ENCODE assay signal across 14 cellular contexts in the genomic region with DNA sequence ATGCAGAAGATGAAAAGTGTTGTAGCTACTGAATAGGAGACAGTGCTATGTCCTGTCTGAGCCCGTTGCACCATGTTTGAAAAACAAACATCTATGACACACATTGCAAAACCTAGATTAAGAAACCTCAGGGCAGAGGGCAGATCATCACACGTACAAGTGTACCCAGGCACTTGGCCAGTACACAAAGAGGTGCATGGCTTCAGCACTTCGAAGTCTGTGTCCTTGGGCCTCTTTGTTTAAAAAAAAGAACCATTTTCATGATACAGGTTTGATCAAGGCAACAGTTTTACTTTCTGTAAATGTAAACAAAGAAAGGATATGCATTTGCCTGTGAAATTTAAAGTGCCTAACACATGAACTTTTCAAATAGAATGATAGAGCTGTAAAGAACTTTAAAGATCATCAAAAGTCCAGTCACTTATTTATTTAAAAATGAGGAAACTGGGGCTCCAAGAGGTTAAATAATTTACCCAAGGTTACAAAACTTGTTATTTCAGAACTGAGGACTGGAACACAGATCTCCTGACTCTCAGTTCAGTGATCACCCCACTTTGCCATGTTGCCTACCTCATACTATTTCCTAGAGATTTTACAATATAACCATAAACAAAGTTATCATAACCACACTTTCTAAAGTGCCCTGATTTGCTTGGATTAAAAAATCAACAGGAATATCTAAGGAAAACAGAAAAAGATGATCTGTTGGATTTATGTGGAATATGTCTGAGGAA. TPM values are rescaled to one million over a fixed set of nuclear protein-coding genes. Genes with fewer than 3 reads are reported as not detected.
DNase-seq lines count a peak whose midpoint lies in the region; ATAC-seq and TF ChIP-seq lines count a peak whose summit lies in the region.
"Had no signal": no experiment of that assay in that cellular context is flagged by ENCODE, and none has a peak within 500 bp of the region (broad histone marks: within the 10 kb centered on the region; RNA-seq: fewer than 3 reads in every experiment).

No MANE protein-coding gene starts in this region.

- H4K20me1 ChIP-seq in Loucy (ENCODE audit: insufficient read depth, low read length, poor library complexity, severe bottlenecking) = no peaks in the 10 kb centered on the region

- H3F3A ChIP-seq in Loucy (ENCODE audit: low read depth) = no peaks in the 10 kb centered on the region

- H2AFZ ChIP-seq in Loucy (ENCODE audit: low read length) = 0 out of 2 replicates have a peak overlapping the region, but pooled peaks have one; percentile 26

- DNase-seq in adipocyte (ENCODE audit: low read depth) (peak; percentile 63), iris pigment epithelial cell (ENCODE audit: low read depth) (peak; percentile 84), esophagus squamous epithelium (lab: John Stamatoyannopoulos, UW) (no peak), kidney tubule cell (ENCODE audit: low spot score) (no peak)
- DNase-seq: activated CD4-positive, alpha-beta memory T cell treated with anti-CD3 and anti-CD28 coated beads for 36 hours; activated gamma-delta T cell treated with Interleukin-2 at 50 U/mL for 16 hours; H9; immature natural killer cell; naive thymus-derived CD8-positive, alpha-beta T cell; NCI-H1436; NCI-H774 had no signal

- no peak for ATAC-seq in GM19397 (IDR thresholded peaks at IDR 0.05; ENCODE audit: unreplicated experiment)
- ATAC-seq: naive thymus-derived CD8-positive, alpha-beta T cell had no signal

- H3K4me2 ChIP-seq in Loucy (ENCODE audit: low read depth, low read length, poor library complexity, severe bottlenecking) = no peak overlapping the region

- H3K4me3 ChIP-seq in Loucy (ENCODE audit: low read length, poor library complexity, severe bottlenecking) = no peak overlapping the region
- no peak overlapping the region for H3K4me3 ChIP-seq in adipocyte (ENCODE audit: low read length)
- no peak overlapping the region for H3K4me3 ChIP-seq in subcutaneous abdominal adipose tissue (ENCODE audit: low read depth in 1 of 5, low read length in 5 of 5)
- no peak overlapping the region for H3K4me3 ChIP-seq in esophagus squamous epithelium

- H3K36me3 ChIP-seq in Loucy (ENCODE audit: insufficient read depth, low read length) (no peaks in the 10 kb centered on the region), adipocyte (ENCODE audit: control insufficient read depth, insufficient read depth, low read length, severe bottlenecking) (no peaks in the 10 kb centered on the region), subcutaneous abdominal adipose tissue (ENCODE audit: control insufficient read depth in 5 of 5, insufficient read depth in 5 of 5, low read length in 5 of 5) (no peaks in the 10 kb centered on the region), esophagus squamous epithelium (no peaks in the 10 kb centered on the region)

- no peaks in the 10 kb centered on the region for H3K9me3 ChIP-seq in Loucy (ENCODE audit: insufficient read depth, low read depth, low read length)
- H3K9me3 ChIP-seq in adipocyte (ENCODE audit: control insufficient read depth, low read length) = no peaks in the 10 kb centered on the region
- no peaks in the 10 kb centered on the region for H3K9me3 ChIP-seq in subcutaneous abdominal adipose tissue (ENCODE audit: control insufficient read depth in 5 of 5, low read length in 5 of 5)
- H3K9me3 ChIP-seq in esophagus squamous epithelium = no peaks in the 10 kb centered on the region

- H3K9ac ChIP-seq in Loucy (ENCODE audit: low read depth, low read length, poor library complexity, severe bottlenecking) (no peak overlapping the region), adipocyte (ENCODE audit: low read length) (no peak overlapping the region), subcutaneous abdominal adipose tissue (ENCODE audit: low read length in 5 of 5) (no peak overlapping the region)

- H3K27me3 ChIP-seq in Loucy (ENCODE audit: insufficient read depth, low read length, poor library complexity, severe bottlenecking) (no peaks in the 10 kb centered on the region), adipocyte (replicated peaks; ENCODE audit: control insufficient read depth, insufficient read depth, low read length) (peaks cover 7% of the 10 kb centered on the region), subcutaneous abdominal adipose tissue (ENCODE audit: control insufficient read depth in 5 of 5, insufficient read depth in 4 of 5, low read length in 5 of 5) (no peaks in the 10 kb centered on the region), esophagus squamous epithelium (no peaks in the 10 kb centered on the region)

- H3K79me2 ChIP-seq in Loucy (ENCODE audit: insufficient read depth, low read length) = no peaks in the 10 kb centered on the region

- H3K9me2 ChIP-seq in Loucy (replicated peaks; ENCODE audit: low read depth, low read length) = no peaks in the 10 kb centered on the region

- no peak for TF ChIP-seq POLR2A in esophagus squamous epithelium (IDR thresholded peaks at IDR 0.05)

- 18 to 29% methylated on average over 3 of the region's 3 CpGs for WGBS in esophagus squamous epithelium, 2 donors

- H3K4me1 ChIP-seq in Loucy (ENCODE audit: insufficient read depth, low read length, poor library complexity, severe bottlenecking) (peaks cover under 1% of the 10 kb centered on the region), adipocyte (ENCODE audit: control insufficient read depth, insufficient read depth, low read length) (peaks cover 5% of the 10 kb centered on the region), subcutaneous abdominal adipose tissue (ENCODE audit: control insufficient read depth in 5 of 5, insufficient read depth in 5 of 5, low read length in 5 of 5) (no peaks in the 10 kb centered on the region), esophagus squamous epithelium (peaks cover 0 to 10% (median 0%) of the 10 kb centered on the region in 3 donors)

- H3K27ac ChIP-seq in subcutaneous abdominal adipose tissue (ENCODE audit: low read depth, low read length) = peak overlapping the region; percentile 3
- peak overlapping the region in 1 of 4 donors; percentile 48 for H3K27ac ChIP-seq in esophagus squamous epithelium

- intact Hi-C loops in esophagus squamous epithelium (cut with DNase I) = no loop called here

- no peak for TF ChIP-seq CTCF in Loucy (conservative IDR thresholded peaks at IDR 0.05; ENCODE audit: low read length)
- no peak for TF ChIP-seq CTCF in esophagus squamous epithelium (IDR thresholded peaks at IDR 0.05)

RNA-seq across cellular contexts. Expression of a gene that starts 7.2 kb away (rescaled TPM):
- 10 to 100 TPM; 11.6 to 48.1 (median 33.4) TPM for total RNA-seq in esophagus squamous epithelium

Comparison
In these comparisons a context has a peak if more than half of its experiments do, and no peak if none do; other contexts are left out.
1. DNase-seq: peak in adipocyte (single experiment) and iris pigment epithelial cell (single experiment); none in esophagus squamous epithelium (single experiment) and kidney tubule cell (single experiment).